ENCODE assay signal across 27 cellular contexts in genomic region chr21:38915546-38915945, GRCh38.
DNase-seq lines count a peak whose midpoint lies in the region; ATAC-seq and TF ChIP-seq lines count a peak whose summit lies in the region.
"Had no signal": no experiment of that assay in that cellular context is flagged by ENCODE, and none has a peak within 500 bp of the region (broad histone marks: within the 10 kb centered on the region; RNA-seq: fewer than 3 reads in every experiment).

No MANE protein-coding gene starts in this region.

- H3K4me3 ChIP-seq in right atrium auricular region (no peak overlapping the region), right cardiac atrium (ENCODE audit: low read length) (no peak overlapping the region), skeletal muscle tissue (ENCODE audit: low read length in 3 of 3) (no peak overlapping the region)
- H3K4me3 ChIP-seq: adrenal gland, HAP-1, lower lobe of right lung, mucosa of descending colon, SJCRH30 had no signal

- H3K9me3 ChIP-seq in right atrium auricular region (no peaks in the 10 kb centered on the region), right cardiac atrium (ENCODE audit: control insufficient read depth, low read length) (no peaks in the 10 kb centered on the region), skeletal muscle tissue (ENCODE audit: control insufficient read depth in 3 of 3, low read length in 3 of 3) (no peaks in the 10 kb centered on the region)
- H3K9me3 ChIP-seq: adrenal gland, BE2C, HAP-1, lower lobe of right lung, mucosa of descending colon, SJCRH30 had no signal

- no peak for ATAC-seq in right cardiac atrium
- ATAC-seq: activated CD8-positive, alpha-beta memory T cell treated with anti-CD3 and anti-CD28 coated beads, Interleukin-2, amount 10 ng/mL, durations not matched to agents 7 days and 5 days; lower lobe of right lung had no signal

- peaks cover 0 to 32% of the 10 kb centered on the region in 2 donors for H3K4me1 ChIP-seq in right atrium auricular region
- peaks cover 4% of the 10 kb centered on the region for H3K4me1 ChIP-seq in right cardiac atrium (ENCODE audit: control insufficient read depth, insufficient read depth, low read length)
- peaks cover 29 to 35% (median 32%) of the 10 kb centered on the region in 3 donors for H3K4me1 ChIP-seq in skeletal muscle tissue (ENCODE audit: control insufficient read depth in 3 of 3, insufficient read depth in 3 of 3, low read length in 3 of 3)
- H3K4me1 ChIP-seq: BE2C, HAP-1 had no signal

- DNase-seq in right atrium auricular region (ENCODE audit: low spot score) = peak; percentile 43
- DNase-seq in right cardiac atrium = no peak
- peak; percentile 34 for DNase-seq in islet precursor cell
- no peak for DNase-seq in HK-2 (ENCODE audit: unreplicated experiment)
- no peak for DNase-seq in UCSD-AML1 (lab: John Stamatoyannopoulos, UW; ENCODE audit: unreplicated experiment)
- no peak for DNase-seq in medulla oblongata (ENCODE audit: extremely low spot score)
- DNase-seq: ACHN; activated B cell treated with CpG ODN at 0.5 μM for 24 hours; activated CD4-positive, alpha-beta T cell treated with anti-CD3 and anti-CD28 coated beads, Interleukin-2, amount 50 U/mL, for 1 hour; activated CD8-positive, alpha-beta memory T cell treated with anti-CD3 and anti-CD28 coated beads, Interleukin-2, amount 10 ng/mL, durations not matched to agents 7 days and 5 days; activated naive CD4-positive, alpha-beta T cell treated with Interleukin-2 at 50 U/mL for 16 hours; activated T-cell treated with anti-CD3 and anti-CD28 coated beads, Interleukin-2, amount 50 U/mL, for 72 hours; BE2C; brain microvascular endothelial cell; CD8-positive, alpha-beta memory T cell; effector CD8-positive, alpha-beta T cell; Kasumi-1; lower lobe of right lung; mucosa of descending colon; MV-4-11; NCI-H526 treated with DMSO at 0.1 percent for 48 hours; SJCRH30; stimulated activated CD4-positive, alpha-beta T cell treated with anti-CD3 and anti-CD28 coated beads, Interleukin-4, amount 100 ng/mL, for 24 hours; substantia nigra had no signal

- H3K36me3 ChIP-seq in right atrium auricular region = no peaks in the 10 kb centered on the region
- no peaks in the 10 kb centered on the region for H3K36me3 ChIP-seq in skeletal muscle tissue (ENCODE audit: control insufficient read depth in 3 of 3, insufficient read depth in 3 of 3, low read length in 3 of 3)
- H3K36me3 ChIP-seq: adrenal gland, BE2C, brain microvascular endothelial cell, HAP-1, lower lobe of right lung, SJCRH30 had no signal

- TF ChIP-seq CTCF in right atrium auricular region (IDR thresholded peaks at IDR 0.05) = no peak

- H3K27ac ChIP-seq in right atrium auricular region = no peak overlapping the region
- no peak overlapping the region for H3K27ac ChIP-seq in right cardiac atrium (ENCODE audit: low read length)
- H3K27ac ChIP-seq in skeletal muscle tissue (ENCODE audit: low read depth, low read length) = peak overlapping the region; percentile 16
- H3K27ac ChIP-seq: brain microvascular endothelial cell, SJCRH30 had no signal

- no peak overlapping the region for H3K9ac ChIP-seq in skeletal muscle tissue (ENCODE audit: low read depth in 1 of 3, low read length in 3 of 3)

- 97% methylated on average over 4 of the region's 4 CpGs for WGBS in right cardiac atrium

- no peaks in the 10 kb centered on the region for H3K27me3 ChIP-seq in right atrium auricular region
- no peaks in the 10 kb centered on the region for H3K27me3 ChIP-seq in right cardiac atrium (ENCODE audit: control insufficient read depth, insufficient read depth)
- H3K27me3 ChIP-seq in skeletal muscle tissue (ENCODE audit: control insufficient read depth in 3 of 3, insufficient read depth in 3 of 3, low read length in 3 of 3) = no peaks in the 10 kb centered on the region
- H3K27me3 ChIP-seq: adrenal gland, BE2C, brain microvascular endothelial cell had no signal

- intact Hi-C loops in right cardiac atrium (cut with DNase I) = loop anchor here in 2 of 4 donors (10.0 kb wide), 2 partner anchors 61 to 101 kb away; no protein-coding TSS in a partner anchor

Comparison
In these comparisons a context has a peak if more than half of its experiments do, and no peak if none do; other contexts are left out.
1. DNase-seq: peak in right atrium auricular region (single experiment) and islet precursor cell (single experiment); none in right cardiac atrium (0 of 3), HK-2 (single experiment), UCSD-AML1 (single experiment) and medulla oblongata (single experiment).